ENCODE assay signal across 1 cellular context in genomic region chr17:41697122-41697962, GRCh38.
TF ChIP-seq lines count a peak whose summit lies in the region.

No MANE protein-coding gene starts in this region.

TF ChIP-seq in liver, 16 proteins besides CTCF, POLR2A, EP300 and RAD21 (continued from another document):
- TF ChIP-seq YY1 (IDR thresholded peaks at IDR 0.05), result no peak
- peak; percentile 25 for TF ChIP-seq ATF3 (IDR thresholded peaks at IDR 0.05)
